ENCODE assay signal across 8 cellular contexts in the genomic region with DNA sequence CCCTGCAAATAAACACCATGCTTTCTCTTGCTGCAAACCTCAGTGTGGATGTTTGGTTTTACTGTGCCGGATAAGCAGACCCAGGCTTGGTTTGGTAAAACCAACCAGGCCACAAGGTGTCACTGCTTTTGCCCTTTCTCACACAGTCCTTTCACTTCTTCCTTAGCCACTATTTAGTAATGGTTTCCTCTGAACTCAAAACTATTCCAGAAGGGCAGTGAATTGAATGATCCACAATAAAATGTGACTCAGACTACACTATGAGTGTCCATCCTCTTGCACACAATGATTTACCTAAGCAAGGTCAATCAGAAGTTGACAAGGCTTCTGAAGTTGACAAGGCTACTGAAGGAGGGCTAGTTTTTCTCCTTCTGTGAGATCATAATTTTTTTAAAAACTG.
DNase-seq lines count a peak whose midpoint lies in the region; ATAC-seq and TF ChIP-seq lines count a peak whose summit lies in the region.

No MANE protein-coding gene starts in this region.

- H3K4me2 ChIP-seq in neuronal stem cell (ENCODE audit: insufficient read depth, low read length, poor library complexity, severe bottlenecking): no peak overlapping the region

- peak; percentile 24; the same call in 1 of the 2 replicates for TF ChIP-seq RAD21 in Ishikawa (IDR thresholded peaks at IDR 0.05; ENCODE audit: low read depth)

- peaks cover 44% of the 10 kb centered on the region for H3K4me1 Mint-ChIP-seq in chondrocyte (ENCODE audit: low read depth)

- no peak overlapping the region for H2AK5ac ChIP-seq in neuronal stem cell (ENCODE audit: low read depth, low read length)

- no peak for TF ChIP-seq EP300 in Ishikawa (IDR thresholded peaks at IDR 0.05; ENCODE audit: borderline replicate concordance)
- TF ChIP-seq EP300 in tibial nerve (IDR thresholded peaks at IDR 0.05): no peak

- H4K8ac ChIP-seq in neuronal stem cell (ENCODE audit: low read depth, low read length): no peak overlapping the region

- H3K23ac ChIP-seq in neuronal stem cell (ENCODE audit: low read depth, low read length, poor library complexity): no peak overlapping the region

- no peak overlapping the region for H3K4ac ChIP-seq in neuronal stem cell (ENCODE audit: low read length)

- no peaks in the 10 kb centered on the region for H3K27me3 ChIP-seq in neuronal stem cell (ENCODE audit: control insufficient read depth in 3 of 3, insufficient read depth in 3 of 3, low read depth in 1 of 3, low read length in 3 of 3)
- H3K27me3 ChIP-seq in tibial nerve: no peaks in the 10 kb centered on the region

- H3K4me3 Mint-ChIP-seq in chondrocyte (ENCODE audit: unreplicated experiment): no peak overlapping the region

- H3K27ac Mint-ChIP-seq in chondrocyte (ENCODE audit: unreplicated experiment): peak overlapping the region; percentile 12

- TF ChIP-seq CTCF in GM12865 (IDR thresholded peaks at IDR 0.05; ENCODE audit: insufficient read depth, low read depth, low read length, missing control alignments) (peak; percentile 23), chondrocyte (IDR thresholded peaks at IDR 0.05) (peak; percentile 60), tibial nerve (IDR thresholded peaks at IDR 0.05) (peak in 1 of 5 experiments; percentile 12)

- H3K4me3 ChIP-seq in GM12865 (ENCODE audit: low read depth, low read length) (no peak overlapping the region), neuronal stem cell (ENCODE audit: low read length in 2 of 2) (no peak overlapping the region), tibial nerve (no peak overlapping the region)

- no peaks in the 10 kb centered on the region for H3K27me3 Mint-ChIP-seq in chondrocyte (ENCODE audit: low read depth)

- no peak overlapping the region for H2BK15ac ChIP-seq in neuronal stem cell (ENCODE audit: low read length)

- no peak for ATAC-seq in GM19023 (IDR thresholded peaks at IDR 0.05; ENCODE audit: unreplicated experiment)
- ATAC-seq in GM19455 (IDR thresholded peaks at IDR 0.05; ENCODE audit: unreplicated experiment): no peak

- H3K18ac ChIP-seq in neuronal stem cell (ENCODE audit: low read length): no peak overlapping the region

- H2BK12ac ChIP-seq in neuronal stem cell (ENCODE audit: low read length): no peak overlapping the region

- no peak overlapping the region for H3K27ac ChIP-seq in neuronal stem cell (replicated peaks; ENCODE audit: low read length)
- no peak overlapping the region for H3K27ac ChIP-seq in tibial nerve

- no peaks in the 10 kb centered on the region for H3K9me3 Mint-ChIP-seq in chondrocyte (ENCODE audit: low read depth)

- no peaks in the 10 kb centered on the region for H3K79me1 ChIP-seq in neuronal stem cell (ENCODE audit: low read depth, low read length)

- no peak overlapping the region for H2BK5ac ChIP-seq in neuronal stem cell (ENCODE audit: low read length)

- H2AFZ ChIP-seq in neuronal stem cell (ENCODE audit: low read length): peak overlapping the region; percentile 56

- no peaks in the 10 kb centered on the region for H3K36me3 ChIP-seq in neuronal stem cell (replicated peaks in 1 of 2; ENCODE audit: control insufficient read depth in 2 of 2, insufficient read depth in 2 of 2, low read length in 2 of 2)
- H3K36me3 ChIP-seq in tibial nerve: no peaks in the 10 kb centered on the region

- no CpG with 5 or more reads among the region's 1 CpG for WGBS in neuronal stem cell (ENCODE audit: extremely low coverage in 2 of 2, insufficient read length in 2 of 2, insufficient replicate concordance in 1 of 2), 2 donors
- 54 to 60% methylated on average over 1 of the region's 1 CpG for WGBS in tibial nerve, 2 donors

- H3K4me1 ChIP-seq in neuronal stem cell (ENCODE audit: control insufficient read depth in 2 of 2, insufficient read depth in 1 of 2, low read depth in 1 of 2, low read length in 2 of 2) (peaks cover 6 to 11% of the 10 kb centered on the region in 2 donors), tibial nerve (peaks cover 0 to 34% (median 2%) of the 10 kb centered on the region in 4 donors)

- H3K9me3 ChIP-seq in neuronal stem cell (replicated peaks in 1 of 2; ENCODE audit: control insufficient read depth in 2 of 2, insufficient read depth in 1 of 2, low read depth in 1 of 2, low read length in 2 of 2) (no peaks in the 10 kb centered on the region), tibial nerve (no peaks in the 10 kb centered on the region)

- H3K14ac ChIP-seq in neuronal stem cell (ENCODE audit: low read length): no peak overlapping the region

- H3K36me3 Mint-ChIP-seq in chondrocyte (ENCODE audit: low read depth): no peaks in the 10 kb centered on the region

- no peak overlapping the region for H2BK120ac ChIP-seq in neuronal stem cell (ENCODE audit: low read depth, low read length)

- H3K9ac ChIP-seq in neuronal stem cell (ENCODE audit: low read depth, low read length, poor library complexity): no peak overlapping the region

- no peak for TF ChIP-seq POLR2A in tibial nerve (IDR thresholded peaks at IDR 0.05)

- no peak overlapping the region for H4K91ac ChIP-seq in neuronal stem cell (ENCODE audit: low read depth, low read length, poor library complexity)

- DNase-seq in GM12865 (ENCODE audit: low read depth) (peak; percentile 52), chondrocyte (ENCODE audit: low spot score) (no peak), neuronal stem cell (ENCODE audit: low spot score) (no peak), tibial nerve (ENCODE audit: low spot score in 2 of 2) (no peak), midbrain (lab: John Stamatoyannopoulos, UW) (no peak)

TF ChIP-seq in Ishikawa, 13 proteins besides CTCF, POLR2A, EP300 and RAD21:
- TF ChIP-seq, protein P1, sequence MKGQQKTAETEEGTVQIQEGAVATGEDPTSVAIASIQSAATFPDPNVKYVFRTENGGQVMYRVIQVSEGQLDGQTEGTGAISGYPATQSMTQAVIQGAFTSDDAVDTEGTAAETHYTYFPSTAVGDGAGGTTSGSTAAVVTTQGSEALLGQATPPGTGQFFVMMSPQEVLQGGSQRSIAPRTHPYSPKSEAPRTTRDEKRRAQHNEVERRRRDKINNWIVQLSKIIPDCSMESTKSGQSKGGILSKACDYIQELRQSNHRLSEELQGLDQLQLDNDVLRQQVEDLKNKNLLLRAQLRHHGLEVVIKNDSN (IDR thresholded peaks at IDR 0.05): no peak
